ENCODE assay signal across 25 cellular contexts in genomic region chr2:213544940-213545339, GRCh38.
"Had no signal": no experiment of that assay in that cellular context is flagged by ENCODE, and none has a peak within 500 bp of the region (broad histone marks: within the 10 kb centered on the region; RNA-seq: fewer than 3 reads in every experiment).

No MANE protein-coding gene starts in this region.

- DNase-seq: activated CD4-positive, alpha-beta memory T cell treated with anti-CD3 and anti-CD28 coated beads for 36 hours; activated CD4-positive, alpha-beta T cell treated with anti-CD3 and anti-CD28 coated beads, Interleukin-2, amount 10 ng/mL, durations not matched to agents 7 days and 5 days; activated CD4-positive, CD25-positive, alpha-beta regulatory T cell; activated CD8-positive, alpha-beta memory T cell treated with anti-CD3 and anti-CD28 coated beads for 24 hours; activated gamma-delta T cell; activated naive CD4-positive, alpha-beta T cell treated with anti-CD3 and anti-CD28 coated beads for 36 hours; activated T-cell treated with anti-CD3 and anti-CD28 coated beads, Interleukin-2, amount 50 U/mL, for 4 hours; amygdala; body of pancreas; central memory CD4-positive, alpha-beta T cell; NCI-H1048; NCI-H187 treated with DMSO at 0.1 percent for 48 hours; NCI-H2081 treated with DMSO at 0.1 percent for 48 hours; NCI-H446; NCI-H524; NCI-H774; RPMI8226; T-cell; T-helper 2 cell; T1000 had no signal

- H3K4me3 ChIP-seq: body of pancreas, SK-N-MC had no signal

- H3K9me3 ChIP-seq: body of pancreas had no signal

- H3K36me3 Mint-ChIP-seq: activated CD4-positive, alpha-beta memory T cell treated with anti-CD3 and anti-CD28 coated beads for 36 hours; activated naive CD8-positive, alpha-beta T cell; T-cell had no signal

- H3K4me3 Mint-ChIP-seq: activated CD4-positive, alpha-beta memory T cell treated with anti-CD3 and anti-CD28 coated beads for 36 hours; activated CD4-positive, alpha-beta T cell treated with anti-CD3 and anti-CD28 coated beads, Interleukin-2, amount 10 ng/mL, durations not matched to agents 7 days and 5 days; activated naive CD4-positive, alpha-beta T cell treated with anti-CD3 and anti-CD28 coated beads for 36 hours; activated naive CD8-positive, alpha-beta T cell; activated T-cell treated with anti-CD3 and anti-CD28 coated beads, Interleukin-2, amount 50 U/mL, for 4 hours; activated T-helper 17 cell treated with anti-CD3 and anti-CD28 coated beads, Interleukin-2, amount 50 U/mL, for 72 hours; T-cell had no signal

- H3K4me1 Mint-ChIP-seq: activated CD4-positive, alpha-beta T cell treated with anti-CD3 and anti-CD28 coated beads, Interleukin-2, amount 10 ng/mL, durations not matched to agents 7 days and 5 days; activated T-helper 17 cell treated with anti-CD3 and anti-CD28 coated beads, Interleukin-2, amount 50 U/mL, for 72 hours; T-cell had no signal

- H3K9me3 Mint-ChIP-seq: activated CD4-positive, alpha-beta T cell treated with anti-CD3 and anti-CD28 coated beads, Interleukin-2, amount 10 ng/mL, durations not matched to agents 7 days and 5 days had no signal

- H3K27ac Mint-ChIP-seq: activated CD4-positive, alpha-beta memory T cell treated with anti-CD3 and anti-CD28 coated beads for 36 hours; activated CD4-positive, alpha-beta T cell treated with anti-CD3 and anti-CD28 coated beads, Interleukin-2, amount 10 ng/mL, durations not matched to agents 7 days and 5 days; activated naive CD4-positive, alpha-beta T cell treated with anti-CD3 and anti-CD28 coated beads for 36 hours; activated naive CD8-positive, alpha-beta T cell; activated T-helper 17 cell treated with anti-CD3 and anti-CD28 coated beads, Interleukin-2, amount 50 U/mL, for 72 hours; T-cell had no signal

- H3K4me1 ChIP-seq: body of pancreas had no signal

- ATAC-seq: activated T-cell treated with anti-CD3 and anti-CD28 coated beads, Interleukin-2, amount 50 U/mL, for 4 hours; activated T-helper 17 cell treated with anti-CD3 and anti-CD28 coated beads, Interleukin-2, amount 50 U/mL, for 72 hours; body of pancreas; Panc1; Right ventricle myocardium inferior; T-cell had no signal

- H3K27me3 ChIP-seq: body of pancreas had no signal

- H3K27me3 Mint-ChIP-seq: activated CD4-positive, alpha-beta memory T cell treated with anti-CD3 and anti-CD28 coated beads for 36 hours; activated CD4-positive, alpha-beta T cell treated with anti-CD3 and anti-CD28 coated beads, Interleukin-2, amount 10 ng/mL, durations not matched to agents 7 days and 5 days; activated naive CD8-positive, alpha-beta T cell; activated T-helper 17 cell treated with anti-CD3 and anti-CD28 coated beads, Interleukin-2, amount 50 U/mL, for 72 hours; T-cell had no signal
